In genomic region chr11:128725630-128726461, GRCh38 we compare ENCODE assay signal across 9 cellular contexts.
DNase-seq lines count a peak whose midpoint lies in the region; ATAC-seq and TF ChIP-seq lines count a peak whose summit lies in the region.
"Had no signal": no experiment of that assay in that cellular context is flagged by ENCODE, and none has a peak within 500 bp of the region (broad histone marks: within the 10 kb centered on the region; RNA-seq: fewer than 3 reads in every experiment).

No MANE protein-coding gene starts in this region.

- H3K27ac ChIP-seq in skin epidermis: peak overlapping the region in 17 of 21 experiments; percentile 16 to 94 (median 64)
- H3K27ac ChIP-seq: C4-2B had no signal

- POLR2A ChIA-PET in HEK293T (lab: Yijun Ruan, JAX): no interaction called here

- CTCF ChIA-PET in HEK293T (lab: Yijun Ruan, JAX): no interaction called here

- H3K4me3 ChIP-seq in skin epidermis: no peak overlapping the region

- DNase-seq in activated CD8-positive, alpha-beta memory T cell treated with anti-CD3 and anti-CD28 coated beads, Interleukin-2, amount 50 U/mL, for 1 hour (ENCODE audit: extremely low read depth): peak; percentile 64
- no peak for DNase-seq in activated CD8-positive, alpha-beta memory T cell treated with anti-CD3 and anti-CD28 coated beads for 24 hours
- peak in 4 of 5 donors; percentile 38 to 92 (median 46) for DNase-seq in T-helper 1 cell
- peak; percentile 61 for DNase-seq in epidermal melanocyte (ENCODE audit: insufficient read length, low spot score)
- DNase-seq in HEK293T (ENCODE audit: extremely low spot score): no peak
- DNase-seq in NCI-H187 (lab: John Stamatoyannopoulos, UW): no peak

- peak; percentile 33 for ATAC-seq in HG03103 (IDR thresholded peaks at IDR 0.05; ENCODE audit: low read depth, unreplicated experiment)

TF ChIP-seq in HEK293T, 16 proteins besides CTCF, POLR2A, EP300 and RAD21:
- TF ChIP-seq L3MBTL2 (conservative IDR thresholded peaks at IDR 0.05) (no peak), ARNT (IDR thresholded peaks at IDR 0.05) (no peak), LEF1 (IDR thresholded peaks at IDR 0.05; ENCODE audit: borderline replicate concordance) (no peak), SUZ12 (IDR thresholded peaks at IDR 0.05) (no peak), ZNF384 (IDR thresholded peaks at IDR 0.05) (no peak), ELF4 (IDR thresholded peaks at IDR 0.05) (no peak), CTBP1 (IDR thresholded peaks at IDR 0.05; ENCODE audit: borderline replicate concordance) (no peak), SP1 (IDR thresholded peaks at IDR 0.05) (no peak), FOXK2 (IDR thresholded peaks at IDR 0.05) (no peak), BHLHE40 (IDR thresholded peaks at IDR 0.05; ENCODE audit: borderline replicate concordance) (no peak), FOXM1 (IDR thresholded peaks at IDR 0.05; ENCODE audit: borderline replicate concordance) (no peak), HDGF (IDR thresholded peaks at IDR 0.05; ENCODE audit: borderline replicate concordance) (no peak), FOXA1 (IDR thresholded peaks at IDR 0.05) (no peak), NFRKB (IDR thresholded peaks at IDR 0.05) (no peak)
TF ChIP-seq in HEK293T: peak in this region for 0.

Comparison
In these comparisons a context has a peak if more than half of its experiments do, and no peak if none do; other contexts are left out.
1. DNase-seq: peak in activated CD8-positive, alpha-beta memory T cell treated with anti-CD3 and anti-CD28 coated beads, Interleukin-2, amount 50 U/mL, for 1 hour (single experiment), T-helper 1 cell (4 of 5) and epidermal melanocyte (single experiment); none in activated CD8-positive, alpha-beta memory T cell treated with anti-CD3 and anti-CD28 coated beads for 24 hours (single experiment), HEK293T (single experiment) and NCI-H187 (0 of 2).